Comparison of ENCODE assay signal across 17 cellular contexts in the genomic region with DNA sequence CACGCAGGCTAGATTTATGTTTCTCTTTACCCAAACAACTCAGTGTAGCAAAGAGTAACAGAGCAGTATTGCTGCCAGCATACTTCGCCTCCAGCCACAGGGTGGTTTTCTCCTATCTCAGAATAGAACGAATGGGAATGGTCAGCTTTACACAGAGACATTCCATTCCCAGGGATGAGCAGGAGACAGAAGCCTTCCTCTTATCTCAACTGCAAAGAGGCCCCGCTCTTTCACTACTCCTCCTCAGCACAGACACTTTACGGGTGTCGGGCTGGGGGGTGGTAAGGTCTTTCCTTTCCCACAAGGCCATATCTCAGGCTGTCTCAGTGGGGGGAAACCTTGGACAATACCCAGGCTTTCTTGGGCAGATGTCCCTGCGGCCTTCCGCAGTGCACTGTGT. TPM values are rescaled to one million over a fixed set of nuclear protein-coding genes. Genes with fewer than 3 reads are reported as not detected.
"Had no signal": no experiment of that assay in that cellular context is flagged by ENCODE, and none has a peak within 500 bp of the region (broad histone marks: within the 10 kb centered on the region; RNA-seq: fewer than 3 reads in every experiment).

No MANE protein-coding gene starts in this region.

RNA-seq across cellular contexts. Expression of a gene that starts 31.7 kb away (rescaled TPM):
- total RNA-seq: esophagus mucosa, left lobe of liver, lower leg skin, mesenteric fat pad, prostate gland, ureter, vagina had no signal
- polyA plus RNA-seq: immature natural killer cell had no signal

RNA-seq across cellular contexts. Expression of a gene that starts 39.6 kb away (rescaled TPM):
- total RNA-seq: esophagus mucosa; heart right ventricle; left lobe of liver; lower leg skin; lung microvascular endothelial cell; mesenteric fat pad; mononuclear cell; natural killer cell treated with Interleukin-12 subunit alpha and Interleukin-12 subunit beta and Interleukin-15 and Interleukin-18, amount 100 ng/mL, for 72 hours; osteoblast; suprapubic skin; thyroid gland; ureter; vagina had no signal
- polyA plus RNA-seq: heart right ventricle, immature natural killer cell, keratinocyte, small intestine had no signal
